Comparison of ENCODE assay signal across 1 cellular context in the genomic region with DNA sequence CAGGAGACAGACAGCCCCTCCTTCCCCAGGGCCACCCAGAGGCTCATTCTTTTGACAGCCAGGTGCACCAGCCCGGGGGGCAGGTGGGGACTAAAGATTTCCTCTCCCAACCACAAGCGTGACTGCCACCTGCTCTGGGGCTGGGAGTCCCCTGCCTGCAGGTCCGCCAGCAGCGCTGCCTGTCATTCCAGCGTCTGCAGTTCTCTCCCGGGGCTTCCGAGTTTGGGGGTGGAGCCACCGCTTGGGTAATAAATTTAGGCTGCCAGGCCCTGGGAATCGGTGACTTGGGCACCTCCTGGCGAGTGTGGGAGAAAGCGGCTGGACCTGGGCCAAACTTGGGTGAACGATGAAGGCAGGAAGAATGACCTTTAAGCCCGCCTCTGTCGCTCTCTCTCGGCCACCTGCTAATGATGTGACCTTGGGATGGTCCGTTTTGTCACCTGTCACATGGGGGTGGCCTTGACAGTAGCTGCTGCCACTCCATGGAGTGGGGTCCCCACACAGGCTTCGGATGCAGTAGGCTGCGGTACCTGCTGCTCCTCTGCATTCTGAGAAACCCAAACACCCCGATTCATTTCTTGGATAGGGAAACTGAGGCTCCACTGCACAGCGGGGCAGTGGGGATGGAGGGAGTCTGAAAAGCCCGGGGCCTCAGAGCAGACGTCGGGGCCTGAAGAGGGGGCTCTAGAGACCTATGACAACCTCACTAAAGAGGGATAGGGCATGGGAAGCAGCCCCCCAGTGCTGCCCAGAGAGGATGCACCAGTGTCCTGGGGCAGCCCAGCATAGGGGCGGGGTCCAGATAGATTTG.
TF ChIP-seq lines count a peak whose summit lies in the region.

No MANE protein-coding gene starts in this region.

TF ChIP-seq in A549, 52 proteins besides CTCF, POLR2A, EP300 and RAD21:
- TF ChIP-seq, protein P1, sequence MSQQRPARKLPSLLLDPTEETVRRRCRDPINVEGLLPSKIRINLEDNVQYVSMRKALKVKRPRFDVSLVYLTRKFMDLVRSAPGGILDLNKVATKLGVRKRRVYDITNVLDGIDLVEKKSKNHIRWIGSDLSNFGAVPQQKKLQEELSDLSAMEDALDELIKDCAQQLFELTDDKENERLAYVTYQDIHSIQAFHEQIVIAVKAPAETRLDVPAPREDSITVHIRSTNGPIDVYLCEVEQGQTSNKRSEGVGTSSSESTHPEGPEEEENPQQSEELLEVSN (IDR thresholded peaks at IDR 0.05; ENCODE audit: borderline replicate concordance, low read depth), result no peak
- TF ChIP-seq PBX3 (IDR thresholded peaks at IDR 0.05), result no peak
- no peak for TF ChIP-seq EHF (CRISPR knock-in tag; IDR thresholded peaks at IDR 0.05)
- TF ChIP-seq KDM1A (IDR thresholded peaks at IDR 0.05; ENCODE audit: low read depth), result no peak
- TF ChIP-seq NFE2L2 (conservative IDR thresholded peaks at IDR 0.05; ENCODE audit: low read length), result no peak
- TF ChIP-seq GATA3 (IDR thresholded peaks at IDR 0.05; ENCODE audit: borderline replicate concordance), result no peak
- no peak for TF ChIP-seq MYC (IDR thresholded peaks at IDR 0.05; ENCODE audit: borderline replicate concordance, low read length)
- TF ChIP-seq BHLHE40 (IDR thresholded peaks at IDR 0.05; ENCODE audit: low read depth, low read length), result no peak
- no peak for TF ChIP-seq ZNF302 (CRISPR knock-in tag; IDR thresholded peaks at IDR 0.05)
- no peak for TF ChIP-seq CHD4 (IDR thresholded peaks at IDR 0.05; ENCODE audit: borderline replicate concordance)
- TF ChIP-seq, protein P2, sequence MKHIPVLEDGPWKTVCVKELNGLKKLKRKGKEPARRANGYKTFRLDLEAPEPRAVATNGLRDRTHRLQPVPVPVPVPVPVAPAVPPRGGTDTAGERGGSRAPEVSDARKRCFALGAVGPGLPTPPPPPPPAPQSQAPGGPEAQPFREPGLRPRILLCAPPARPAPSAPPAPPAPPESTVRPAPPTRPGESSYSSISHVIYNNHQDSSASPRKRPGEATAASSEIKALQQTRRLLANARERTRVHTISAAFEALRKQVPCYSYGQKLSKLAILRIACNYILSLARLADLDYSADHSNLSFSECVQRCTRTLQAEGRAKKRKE (CRISPR knock-in tag; IDR thresholded peaks at IDR 0.05; ENCODE audit: low read depth), result no peak
- no peak for TF ChIP-seq HDAC2 (IDR thresholded peaks at IDR 0.05)
- TF ChIP-seq HMGXB4 (CRISPR knock-in tag; IDR thresholded peaks at IDR 0.05; ENCODE audit: borderline replicate concordance), result no peak
TF ChIP-seq in A549: peak in this region for 0.
